In the genomic region with DNA sequence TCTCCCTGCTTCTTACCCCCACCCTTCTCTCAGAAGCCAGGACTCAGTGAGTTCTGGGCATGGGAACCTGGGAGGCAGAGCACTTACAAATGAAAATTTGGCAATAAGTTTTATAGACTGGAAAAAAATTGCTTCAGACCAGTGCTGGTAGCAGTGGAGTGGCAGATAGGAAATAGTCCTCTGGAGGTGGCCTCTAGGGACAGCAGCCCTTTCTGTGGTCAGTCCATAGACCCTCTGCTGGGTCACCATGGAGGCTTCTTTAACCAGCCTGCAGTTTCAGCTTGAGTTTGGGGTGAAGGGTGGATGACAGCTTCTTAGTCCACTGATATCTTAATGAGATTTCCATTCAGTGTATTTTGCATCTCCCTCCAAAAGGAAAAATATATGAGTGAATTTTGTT, we compare ENCODE assay signal across 21 cellular contexts.
DNase-seq lines count a peak whose midpoint lies in the region; ATAC-seq and TF ChIP-seq lines count a peak whose summit lies in the region.
"Had no signal": no experiment of that assay in that cellular context is flagged by ENCODE, and none has a peak within 500 bp of the region (broad histone marks: within the 10 kb centered on the region; RNA-seq: fewer than 3 reads in every experiment).

No MANE protein-coding gene starts in this region.

- in situ Hi-C loops in gastrocnemius medialis (cut with MboI; ENCODE audit: low sequenced_read_pairs in 4 of 4): loop anchor here in 3 of 4 donors (5.0 to 25.0 kb wide), 4 partner anchors 66 to 229 kb away; a partner anchor contains a TSS

- TF ChIP-seq POLR2A in gastrocnemius medialis (IDR thresholded peaks at IDR 0.05): no peak

- peaks cover 98% of the 10 kb centered on the region for H3K79me2 ChIP-seq in neural progenitor cell (ENCODE audit: low read depth)

- H2AFZ ChIP-seq in neural progenitor cell (replicated peaks): no peak overlapping the region

- H3K4me3 Mint-ChIP-seq in neural progenitor cell: no peak overlapping the region
- H3K4me3 Mint-ChIP-seq: activated B cell treated with CpG ODN at 0.5 μM for 24 hours; CD8-positive, alpha-beta T cell; T-cell had no signal

- no peak overlapping the region for H3K9ac ChIP-seq in BLaER1 treated with 17β-estradiol and CSF1 and Interleukin-3, amounts not matched to agents 10 nM and 100 nM
- H3K9ac ChIP-seq in neural progenitor cell: no peak overlapping the region

- H3K9me3 Mint-ChIP-seq in neural progenitor cell: no peaks in the 10 kb centered on the region
- H3K9me3 Mint-ChIP-seq: activated B cell treated with CpG ODN at 0.5 μM for 24 hours; CD8-positive, alpha-beta T cell; naive thymus-derived CD4-positive, alpha-beta T cell; T-cell had no signal

- DNase-seq in left lobe of liver (ENCODE audit: low spot score) (no peak), gastrocnemius medialis (no peak), foreskin fibroblast (no peak), neural progenitor cell (ENCODE audit: low spot score) (no peak), left colon (no peak)
- DNase-seq: activated B cell treated with CpG ODN at 0.5 μM for 24 hours; activated effector memory CD4-positive, alpha-beta T cell treated with anti-CD3 and anti-CD28 coated beads, Interleukin-2, amount 50 U/mL, for 16 hours; CD8-positive, alpha-beta T cell; EL; H7; kidney glomerular epithelial cell; naive thymus-derived CD4-positive, alpha-beta T cell; NCI-H1048; NCI-H2171; retina; stimulated activated CD4-positive, alpha-beta T cell treated with anti-CD3 and anti-CD28 coated beads, Interleukin-4, amount 100 ng/mL, for 4 hours; T-cell had no signal

- peak overlapping the region in 1 of 11 experiments; percentile 15; a peak in 1 of 22 replicates for H3K27ac ChIP-seq in BLaER1 treated with 17β-estradiol and CSF1 and Interleukin-3, amounts not matched to agents 10 nM and 100 nM
- H3K27ac ChIP-seq in VCaP (peak overlapping the region; percentile 90), gastrocnemius medialis (peak overlapping the region; percentile 81 to 92 (median 88)), neural progenitor cell (no peak overlapping the region)

- H3K36me3 Mint-ChIP-seq in neural progenitor cell: peaks cover 3% of the 10 kb centered on the region

- peaks cover 39 to 55% (median 45%) of the 10 kb centered on the region in 10 experiments for H3K4me1 ChIP-seq in BLaER1 treated with 17β-estradiol and CSF1 and Interleukin-3, amounts not matched to agents 10 nM and 100 nM
- H3K4me1 ChIP-seq in gastrocnemius medialis (peaks cover 77 to 79% of the 10 kb centered on the region in 2 donors), neural progenitor cell (peaks cover 19% of the 10 kb centered on the region)

- TF ChIP-seq CTCF in VCaP (conservative IDR thresholded peaks at IDR 0.05) (peak; percentile 20; the same call in 1 of the 2 replicates), gastrocnemius medialis (IDR thresholded peaks at IDR 0.05 in 4 of 5, conservative IDR thresholded peaks at IDR 0.05 in 1 of 5) (peak in 1 of 5 experiments; percentile 5), foreskin fibroblast (IDR thresholded peaks at IDR 0.05; ENCODE audit: low read depth, low read length) (no peak), neural progenitor cell (IDR thresholded peaks at IDR 0.05) (no peak)

- H4K20me1 ChIP-seq in BLaER1 treated with 17β-estradiol and CSF1 and Interleukin-3, amounts not matched to agents 10 nM and 100 nM: peaks cover 41 to 100% (median 93%) of the 10 kb centered on the region in 11 experiments
- H4K20me1 ChIP-seq in neural progenitor cell (ENCODE audit: low read depth): peaks cover 36% of the 10 kb centered on the region

- H3K36me3 ChIP-seq in BLaER1 treated with 17β-estradiol and CSF1 and Interleukin-3, amounts not matched to agents 10 nM and 100 nM: peaks cover under 1 to 40% (median 16%) of the 10 kb centered on the region in 11 experiments; a peak in 14 of 22 replicates
- H3K36me3 ChIP-seq in gastrocnemius medialis: no peaks in the 10 kb centered on the region
- no peaks in the 10 kb centered on the region for H3K36me3 ChIP-seq in neural progenitor cell

- no peaks in the 10 kb centered on the region for H3F3A ChIP-seq in neural progenitor cell (ENCODE audit: low read depth)

- H3K4me2 ChIP-seq in BLaER1 treated with 17β-estradiol and CSF1 and Interleukin-3, amounts not matched to agents 10 nM and 100 nM: peak overlapping the region in 7 of 11 experiments; percentile 39 to 91 (median 52); a peak in 12 of 22 replicates
- no peak overlapping the region for H3K4me2 ChIP-seq in neural progenitor cell

- H3K4me3 ChIP-seq in BLaER1 treated with 17β-estradiol and CSF1 and Interleukin-3, amounts not matched to agents 10 nM and 100 nM: no peak overlapping the region
- no peak overlapping the region for H3K4me3 ChIP-seq in gastrocnemius medialis
- H3K4me3 ChIP-seq in foreskin fibroblast (ENCODE audit: low read depth in 1 of 2, low read length in 2 of 2): no peak overlapping the region
- no peak overlapping the region for H3K4me3 ChIP-seq in neural progenitor cell
- H3K4me3 ChIP-seq: coronary artery had no signal

- H3K27ac Mint-ChIP-seq in neural progenitor cell: no peak overlapping the region
- H3K27ac Mint-ChIP-seq: activated B cell treated with CpG ODN at 0.5 μM for 24 hours; CD8-positive, alpha-beta T cell; T-cell had no signal

- H3K27me3 Mint-ChIP-seq in neural progenitor cell (ENCODE audit: insufficient read depth, low read depth): no peaks in the 10 kb centered on the region
- H3K27me3 Mint-ChIP-seq: activated B cell treated with CpG ODN at 0.5 μM for 24 hours; naive thymus-derived CD4-positive, alpha-beta T cell; T-cell had no signal

- peaks cover 0 to 10% (median 0%) of the 10 kb centered on the region in 11 experiments; a peak in 3 of 22 replicates for H3K9me3 ChIP-seq in BLaER1 treated with 17β-estradiol and CSF1 and Interleukin-3, amounts not matched to agents 10 nM and 100 nM (replicated peaks in 1 of 11)
- H3K9me3 ChIP-seq in gastrocnemius medialis (no peaks in the 10 kb centered on the region), neural progenitor cell (ENCODE audit: low read depth) (no peaks in the 10 kb centered on the region)

- H3K27me3 ChIP-seq in BLaER1 treated with 17β-estradiol and CSF1 and Interleukin-3, amounts not matched to agents 10 nM and 100 nM: no peaks in the 10 kb centered on the region
- H3K27me3 ChIP-seq in gastrocnemius medialis (no peaks in the 10 kb centered on the region), neural progenitor cell (no peaks in the 10 kb centered on the region)

- intact Hi-C loops in gastrocnemius medialis (cut with DNase I; ENCODE audit: low total_unique reads) (loop anchor here (5.0 to 10.0 kb wide), 3 partner anchors 129 to 229 kb away; a partner anchor contains a TSS), left colon (cut with DNase I, micrococcal nuclease) (no loop called here)

- peaks cover 36% of the 10 kb centered on the region for H3K4me1 Mint-ChIP-seq in neural progenitor cell

- ATAC-seq in left lobe of liver (peak; percentile 39), gastrocnemius medialis (peak in 1 of 2 donors; percentile 14), left colon (no peak), GM19395 (IDR thresholded peaks at IDR 0.05; ENCODE audit: unreplicated experiment) (no peak)
- ATAC-seq: CD8-positive, alpha-beta T cell; naive thymus-derived CD4-positive, alpha-beta T cell; T-cell had no signal
